ENCODE assay signal across 8 cellular contexts in genomic region chr4:121869841-121870822, GRCh38. TPM values are rescaled to one million over a fixed set of nuclear protein-coding genes. Genes with fewer than 3 reads are reported as not detected.
DNase-seq lines count a peak whose midpoint lies in the region; ATAC-seq and TF ChIP-seq lines count a peak whose summit lies in the region.

A gene with protein sequence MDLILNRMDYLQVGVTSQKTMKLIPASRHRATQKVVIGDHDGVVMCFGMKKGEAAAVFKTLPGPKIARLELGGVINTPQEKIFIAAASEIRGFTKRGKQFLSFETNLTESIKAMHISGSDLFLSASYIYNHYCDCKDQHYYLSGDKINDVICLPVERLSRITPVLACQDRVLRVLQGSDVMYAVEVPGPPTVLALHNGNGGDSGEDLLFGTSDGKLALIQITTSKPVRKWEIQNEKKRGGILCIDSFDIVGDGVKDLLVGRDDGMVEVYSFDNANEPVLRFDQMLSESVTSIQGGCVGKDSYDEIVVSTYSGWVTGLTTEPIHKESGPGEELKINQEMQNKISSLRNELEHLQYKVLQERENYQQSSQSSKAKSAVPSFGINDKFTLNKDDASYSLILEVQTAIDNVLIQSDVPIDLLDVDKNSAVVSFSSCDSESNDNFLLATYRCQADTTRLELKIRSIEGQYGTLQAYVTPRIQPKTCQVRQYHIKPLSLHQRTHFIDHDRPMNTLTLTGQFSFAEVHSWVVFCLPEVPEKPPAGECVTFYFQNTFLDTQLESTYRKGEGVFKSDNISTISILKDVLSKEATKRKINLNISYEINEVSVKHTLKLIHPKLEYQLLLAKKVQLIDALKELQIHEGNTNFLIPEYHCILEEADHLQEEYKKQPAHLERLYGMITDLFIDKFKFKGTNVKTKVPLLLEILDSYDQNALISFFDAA (minus strand): TSS chr4:121870474. CDS start chr4:121870313, 161 bp downstream.

- under 1% methylated on average over 34 of the region's 58 CpGs for WGBS in suprapubic skin

- H3K36me3 ChIP-seq in GM06990 (ENCODE audit: control insufficient read depth, insufficient read depth, low read length) (no peaks in the 10 kb centered on the region), suprapubic skin (no peaks in the 10 kb centered on the region)

- H3K4me3 ChIP-seq in GM06990 (replicated peaks; ENCODE audit: low read depth, low read length): peak within 1 kb of the TSS; percentile 71
- H3K4me3 ChIP-seq in suprapubic skin: peak within 1 kb of the TSS; percentile 66

- peaks cover 19 to 21% of the 10 kb centered on the region in 2 donors for H3K36me3 Mint-ChIP-seq in activated naive CD4-positive, alpha-beta T cell treated with anti-CD3 and anti-CD28 coated beads, Interleukin-2, amount 50 U/mL, for 72 hours

- peaks cover 15% of the 10 kb centered on the region for H3K4me1 ChIP-seq in suprapubic skin

- H3K27ac ChIP-seq in suprapubic skin: peak within 1 kb of the TSS; percentile 55

- H3K27me3 ChIP-seq in GM06990 (replicated peaks; ENCODE audit: control insufficient read depth, insufficient read depth, low read length) (no peaks in the 10 kb centered on the region), suprapubic skin (peaks cover 3% of the 10 kb centered on the region)

- peak in 1 of 2 donors; percentile 11 for TF ChIP-seq POLR2A in suprapubic skin (IDR thresholded peaks at IDR 0.05)

- DNase-seq in GM06990 (ENCODE audit: extremely low read depth, insufficient read length): peak; percentile 91
- peak; percentile 98 for DNase-seq in NCI-H1092 treated with DMSO at 0.1 percent for 48 hours (lab: John Stamatoyannopoulos, UW)
- DNase-seq in SKM-1 (lab: John Stamatoyannopoulos, UW; ENCODE audit: unreplicated experiment): peak; percentile 88
- DNase-seq in activated naive CD4-positive, alpha-beta T cell treated with anti-CD3 and anti-CD28 coated beads, Interleukin-2, amount 50 U/mL, for 72 hours (ENCODE audit: low spot score in 2 of 2): peak; percentile 95
- peak; percentile 98 for DNase-seq in globus pallidus (ENCODE audit: low spot score)
- peak; percentile 59 to 99 (median 94) for DNase-seq in nucleus accumbens (lab: John Stamatoyannopoulos, UW)
- peak; percentile 97 to 98 for DNase-seq in suprapubic skin (ENCODE audit: low spot score in 2 of 2)

- H3K9me3 Mint-ChIP-seq in activated naive CD4-positive, alpha-beta T cell treated with anti-CD3 and anti-CD28 coated beads, Interleukin-2, amount 50 U/mL, for 72 hours: peaks cover 0 to 7% of the 10 kb centered on the region in 2 donors

- peak within 1 kb of the TSS; percentile 87 to 92 for H3K27ac Mint-ChIP-seq in activated naive CD4-positive, alpha-beta T cell treated with anti-CD3 and anti-CD28 coated beads, Interleukin-2, amount 50 U/mL, for 72 hours

- no peak for TF ChIP-seq EP300 in suprapubic skin (IDR thresholded peaks at IDR 0.05)

- H3K9me3 ChIP-seq in suprapubic skin: no peaks in the 10 kb centered on the region

- TF ChIP-seq CTCF in GM06990 (IDR thresholded peaks at IDR 0.05; ENCODE audit: insufficient read depth, low read length, poor library complexity, severe bottlenecking) (no peak), suprapubic skin (IDR thresholded peaks at IDR 0.05) (no peak)

- peak; percentile 99 for ATAC-seq in HG02588 (IDR thresholded peaks at IDR 0.05; ENCODE audit: unreplicated experiment)
- peak; percentile 98 to 99 for ATAC-seq in activated naive CD4-positive, alpha-beta T cell treated with anti-CD3 and anti-CD28 coated beads, Interleukin-2, amount 50 U/mL, for 72 hours

RNA-seq across cellular contexts. Expression of the gene that starts here (rescaled TPM):
- 10 to 100 TPM; 13.9 to 17.6 TPM for total RNA-seq in activated naive CD4-positive, alpha-beta T cell treated with anti-CD3 and anti-CD28 coated beads, Interleukin-2, amount 50 U/mL, for 72 hours
- total RNA-seq in suprapubic skin: 10 to 100 TPM in 3 of 4 donors, 1 to 10 TPM in 1; 6.3 to 18.0 (median 13.7) TPM

Comparison
In these comparisons a context has a peak if more than half of its experiments do, and no peak if none do; other contexts are left out.
1. Peak in every context shown above with its lines: DNase-seq, ATAC-seq, H3K4me3 ChIP-seq and H3K27ac ChIP-seq.